In the genomic region with DNA sequence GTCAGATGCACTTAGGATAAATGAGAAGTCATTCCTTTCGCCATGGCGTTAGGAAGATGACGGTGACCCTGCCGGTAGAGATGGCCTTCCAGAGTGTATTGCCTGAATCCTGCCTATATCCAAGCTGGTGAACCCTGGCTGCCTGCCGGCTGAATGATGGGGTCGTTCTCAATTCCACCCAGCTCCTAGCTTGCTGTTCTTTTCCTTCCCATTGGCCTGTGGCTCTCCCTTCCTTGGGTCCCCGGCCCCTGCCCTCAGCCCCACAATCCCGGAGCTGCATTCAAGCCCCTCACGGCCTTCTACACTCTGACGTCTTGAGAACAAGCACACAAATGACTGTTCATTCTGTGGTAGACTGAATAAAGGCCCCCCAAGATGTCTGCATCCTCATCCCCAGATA, we compare ENCODE assay signal across 18 cellular contexts. TPM values are rescaled to one million over a fixed set of nuclear protein-coding genes. Genes with fewer than 3 reads are reported as not detected.
"Had no signal": no experiment of that assay in that cellular context is flagged by ENCODE, and none has a peak within 500 bp of the region (broad histone marks: within the 10 kb centered on the region; RNA-seq: fewer than 3 reads in every experiment).

No MANE protein-coding gene starts in this region.

- ATAC-seq: heart right ventricle; left ventricle myocardium superior; stimulated activated naive CD8-positive, alpha-beta T cell treated with anti-CD3 and anti-CD28 coated beads, Interleukin-15, Interleukin-2, amounts not matched to agents 100 U/mL and 50 U/mL, for 24 hours had no signal

- H3K27me3 Mint-ChIP-seq: activated B cell treated with CpG ODN at 0.5 μM for 24 hours had no signal

- H3K27me3 ChIP-seq: brain microvascular endothelial cell, esophagus muscularis mucosa, heart right ventricle, right atrium auricular region, suprapubic skin, upper lobe of right lung had no signal

- DNase-seq: activated B cell treated with CpG ODN at 0.5 μM for 24 hours; activated CD4-positive, alpha-beta T cell treated with anti-CD3 and anti-CD28 coated beads, Interleukin-2, amount 10 ng/mL, durations not matched to agents 24 days and 14 days; activated naive CD4-positive, alpha-beta T cell treated with anti-CD3 and anti-CD28 coated beads for 36 hours; amniotic stem cell; brain microvascular endothelial cell; dermis blood vessel endothelial cell; foreskin melanocyte; heart right ventricle; stimulated activated CD4-positive, alpha-beta T cell treated with anti-CD3 and anti-CD28 coated beads, Interleukin-2, amount 100 ng/mL, for 24 hours; stimulated activated naive CD8-positive, alpha-beta T cell treated with anti-CD3 and anti-CD28 coated beads, Interleukin-15, Interleukin-2, amounts not matched to agents 100 U/mL and 50 U/mL, for 24 hours; upper lobe of right lung had no signal

- H3K27ac Mint-ChIP-seq: activated B cell treated with CpG ODN at 0.5 μM for 24 hours; activated CD4-positive, alpha-beta T cell treated with anti-CD3 and anti-CD28 coated beads, Interleukin-2, amount 10 ng/mL, durations not matched to agents 24 days and 14 days; activated naive CD4-positive, alpha-beta T cell treated with anti-CD3 and anti-CD28 coated beads for 36 hours; T-helper 1 cell treated with Interleukin-12 subunit alpha and Interleukin-12 subunit beta and Interleukin-4 antibody, amounts not matched to agents 30 μg/mL and 1 μg/mL, for 36 hours had no signal

- H3K9me3 ChIP-seq: esophagus muscularis mucosa, heart right ventricle, suprapubic skin, upper lobe of right lung had no signal

- H3K9me3 Mint-ChIP-seq: activated B cell treated with CpG ODN at 0.5 μM for 24 hours; activated CD4-positive, alpha-beta T cell treated with anti-CD3 and anti-CD28 coated beads, Interleukin-2, amount 10 ng/mL, durations not matched to agents 24 days and 14 days; activated naive CD4-positive, alpha-beta T cell treated with anti-CD3 and anti-CD28 coated beads for 36 hours; neural crest cell; T-helper 1 cell treated with Interleukin-12 subunit alpha and Interleukin-12 subunit beta and Interleukin-4 antibody, amounts not matched to agents 30 μg/mL and 1 μg/mL, for 36 hours had no signal

- H3K4me1 Mint-ChIP-seq: activated CD4-positive, alpha-beta T cell treated with anti-CD3 and anti-CD28 coated beads, Interleukin-2, amount 10 ng/mL, durations not matched to agents 24 days and 14 days had no signal

- H3K27ac ChIP-seq: esophagus muscularis mucosa, right atrium auricular region, suprapubic skin, upper lobe of right lung had no signal

- H3K4me3 Mint-ChIP-seq: activated B cell treated with CpG ODN at 0.5 μM for 24 hours; activated CD4-positive, alpha-beta T cell treated with anti-CD3 and anti-CD28 coated beads, Interleukin-2, amount 10 ng/mL, durations not matched to agents 24 days and 14 days; activated naive CD4-positive, alpha-beta T cell treated with anti-CD3 and anti-CD28 coated beads for 36 hours; neural crest cell; T-helper 1 cell treated with Interleukin-12 subunit alpha and Interleukin-12 subunit beta and Interleukin-4 antibody, amounts not matched to agents 30 μg/mL and 1 μg/mL, for 36 hours had no signal

- H3K4me3 ChIP-seq: esophagus muscularis mucosa, heart right ventricle, right atrium auricular region, suprapubic skin, upper lobe of right lung had no signal

RNA-seq across cellular contexts. Expression of a gene that starts 32.7 kb away (rescaled TPM):
- total RNA-seq: activated CD4-positive, alpha-beta T cell treated with anti-CD3 and anti-CD28 coated beads, Interleukin-2, amount 10 ng/mL, durations not matched to agents 24 days and 14 days; activated naive CD4-positive, alpha-beta T cell treated with anti-CD3 and anti-CD28 coated beads for 36 hours; dermis blood vessel endothelial cell; left ventricle myocardium superior; mesenteric fat pad; neural crest cell; right atrium auricular region had no signal
- polyA plus RNA-seq: heart right ventricle had no signal
